Comparison of ENCODE assay signal across 8 cellular contexts in the genomic region with DNA sequence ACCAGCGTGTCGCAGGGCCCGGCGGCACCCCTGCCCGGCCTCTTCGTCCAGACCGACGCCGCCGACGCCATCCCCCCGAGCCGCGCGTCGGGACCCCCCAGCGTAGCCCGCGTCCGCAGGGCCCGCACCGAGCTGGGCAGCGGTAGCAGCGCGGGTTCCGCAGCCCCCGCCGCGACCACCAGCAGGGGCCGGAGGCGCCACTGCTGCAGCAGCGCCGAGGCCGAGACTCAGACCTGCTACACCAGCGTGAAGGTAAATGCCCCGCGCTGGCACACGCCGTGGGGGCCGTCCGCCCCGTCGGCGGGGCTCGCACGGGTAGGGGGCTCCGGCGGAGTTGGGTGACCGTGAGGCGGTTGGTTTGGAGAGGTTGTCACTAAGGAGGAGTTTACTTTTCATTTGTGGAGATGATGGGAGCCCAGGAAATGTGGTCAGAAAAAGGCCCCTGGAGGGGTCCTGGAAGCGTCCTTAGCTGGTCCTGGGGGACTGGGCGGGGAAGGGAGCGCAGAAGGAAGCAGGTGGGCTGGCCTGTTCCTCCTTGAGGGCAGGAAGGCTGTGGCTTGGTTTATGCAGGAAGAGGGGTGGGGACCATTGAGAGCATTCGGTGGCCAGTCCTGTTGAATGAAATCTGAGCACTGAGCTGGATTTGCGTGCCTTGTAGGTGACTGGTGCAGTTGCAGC. TPM values are rescaled to one million over a fixed set of nuclear protein-coding genes. Genes with fewer than 3 reads are reported as not detected.
A peak's percentile ranks its signal among the peaks of the same experiment; 100 is the strongest.
DNase-seq lines count a peak whose midpoint lies in the region; ATAC-seq and TF ChIP-seq lines count a peak whose summit lies in the region.

No MANE protein-coding gene starts in this region.

- peaks cover 5% of the 10 kb centered on the region for H3K27me3 ChIP-seq in CD4-positive, alpha-beta memory T cell (ENCODE audit: insufficient read depth, low read length)
- H3K27me3 ChIP-seq in neutrophil, result peaks cover 87% of the 10 kb centered on the region

- no peaks in the 10 kb centered on the region for H3K9me3 ChIP-seq in CD4-positive, alpha-beta memory T cell (ENCODE audit: control insufficient read depth in 1 of 2, low read length in 2 of 2)
- no peaks in the 10 kb centered on the region for H3K9me3 ChIP-seq in neutrophil

- H3K27ac Mint-ChIP-seq in CD4-positive, alpha-beta memory T cell, result no peak overlapping the region
- no peak overlapping the region for H3K27ac Mint-ChIP-seq in effector memory CD8-positive, alpha-beta T cell

- no peak for TF ChIP-seq CTCF in neutrophil (IDR thresholded peaks at IDR 0.05)

- H3K4me3 ChIP-seq in CD4-positive, alpha-beta memory T cell (ENCODE audit: low read length in 2 of 2), result peak overlapping the region in 1 of 2 donors; percentile 5
- H3K4me3 ChIP-seq in neutrophil (ENCODE audit: low read depth in 1 of 2, low read length in 1 of 2), result peak overlapping the region; percentile 41 to 45

- ATAC-seq in effector memory CD8-positive, alpha-beta T cell (replicated peaks), result no peak
- no peak for ATAC-seq in HG03521 (IDR thresholded peaks at IDR 0.05; ENCODE audit: unreplicated experiment)
- no peak for ATAC-seq in GM19035 (IDR thresholded peaks at IDR 0.05; ENCODE audit: unreplicated experiment)
- no peak for ATAC-seq in GM21390 (IDR thresholded peaks at IDR 0.05; ENCODE audit: unreplicated experiment)

- DNase-seq in CD4-positive, alpha-beta memory T cell, result no peak
- DNase-seq in NCI-H146 (lab: John Stamatoyannopoulos, UW), result peak; percentile 52
- DNase-seq in effector memory CD8-positive, alpha-beta T cell, result no peak
- DNase-seq in NAMALWA (ENCODE audit: low spot score), result no peak

- H3K27me3 Mint-ChIP-seq in CD4-positive, alpha-beta memory T cell, result peaks cover 53 to 56% of the 10 kb centered on the region in 2 donors
- H3K27me3 Mint-ChIP-seq in effector memory CD8-positive, alpha-beta T cell, result peaks cover 70 to 80% of the 10 kb centered on the region in 2 donors

- intact Hi-C loops in CD4-positive, alpha-beta memory T cell (cut with micrococcal nuclease), result no loop called here

- peaks cover 7% of the 10 kb centered on the region for H3K4me1 ChIP-seq in CD4-positive, alpha-beta memory T cell (ENCODE audit: insufficient read depth, low read length)
- peaks cover 8 to 13% of the 10 kb centered on the region in 2 experiments for H3K4me1 ChIP-seq in neutrophil (ENCODE audit: control insufficient read depth in 1 of 2, insufficient read depth in 1 of 2, low read depth in 1 of 2, low read length in 1 of 2)

- H3K9me3 Mint-ChIP-seq in CD4-positive, alpha-beta memory T cell, result peaks cover 0 to 4% (median 2%) of the 10 kb centered on the region in 8 donors
- H3K9me3 Mint-ChIP-seq in effector memory CD8-positive, alpha-beta T cell, result no peaks in the 10 kb centered on the region

- POLR2A ChIA-PET in CD4-positive, alpha-beta memory T cell (lab: Charles Lee; ENCODE audit: partially characterized antibody), result no interaction called here

- H3K36me3 ChIP-seq in CD4-positive, alpha-beta memory T cell (ENCODE audit: insufficient read depth, low read length), result no peaks in the 10 kb centered on the region
- no peaks in the 10 kb centered on the region for H3K36me3 ChIP-seq in neutrophil

- H3K27ac ChIP-seq in CD4-positive, alpha-beta memory T cell (ENCODE audit: low read depth, low read length), result no peak overlapping the region
- H3K27ac ChIP-seq in neutrophil, result no peak overlapping the region

- CTCF ChIA-PET in CD4-positive, alpha-beta memory T cell (lab: Charles Lee; ENCODE audit: partially characterized antibody), result no interaction called here

- H3K4me3 Mint-ChIP-seq in CD4-positive, alpha-beta memory T cell, result peak overlapping the region; percentile 66 to 84 (median 73)
- H3K4me3 Mint-ChIP-seq in effector memory CD8-positive, alpha-beta T cell, result peak overlapping the region; percentile 40 to 52

- H3K36me3 Mint-ChIP-seq in CD4-positive, alpha-beta memory T cell, result no peaks in the 10 kb centered on the region
- peaks cover 4% of the 10 kb centered on the region for H3K36me3 Mint-ChIP-seq in effector memory CD8-positive, alpha-beta T cell (ENCODE audit: insufficient read depth)

- H3K4me1 Mint-ChIP-seq in CD4-positive, alpha-beta memory T cell, result peaks cover 6 to 16% (median 14%) of the 10 kb centered on the region in 4 donors
- H3K4me1 Mint-ChIP-seq in effector memory CD8-positive, alpha-beta T cell (ENCODE audit: low read depth in 2 of 2), result peaks cover 6 to 14% of the 10 kb centered on the region in 2 donors

RNA-seq across cellular contexts. Expression of gene PDE8B, which starts 0.7 kb away (rescaled TPM):
- not detected for total RNA-seq in CD4-positive, alpha-beta memory T cell
- polyA plus RNA-seq in CD4-positive, alpha-beta memory T cell, result under 1 TPM in 1 of 2 donors, not detected in 1; 0.26 TPM
